ENCODE assay signal across 8 cellular contexts in the genomic region with DNA sequence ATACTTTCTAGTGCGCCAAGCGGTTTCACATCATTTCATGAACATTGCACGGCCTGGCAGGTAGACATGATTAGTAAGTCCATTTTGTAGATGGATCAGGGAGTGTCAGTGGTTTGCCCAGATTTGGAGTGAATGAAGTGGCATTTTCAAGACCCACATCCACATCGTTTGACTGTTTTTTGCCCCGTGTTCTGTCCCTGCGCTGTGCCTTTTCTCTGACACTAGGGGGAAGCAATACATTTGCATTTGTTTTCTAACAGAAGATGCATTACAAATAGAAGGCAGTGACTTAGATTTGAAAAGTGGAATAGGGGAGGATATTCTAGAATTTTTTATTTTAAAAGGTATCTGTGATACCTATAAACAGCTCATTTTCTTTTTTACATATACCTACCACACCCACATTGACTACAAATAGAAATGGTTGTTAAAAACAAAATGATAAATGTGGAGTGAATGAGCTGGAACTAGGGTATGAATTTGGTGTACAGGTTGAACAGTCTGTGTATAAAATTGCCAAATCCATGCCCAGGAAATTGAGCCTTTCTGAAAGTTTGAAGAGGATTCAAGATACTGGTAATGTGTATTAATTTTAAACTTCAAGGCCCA.
DNase-seq lines count a peak whose midpoint lies in the region; ATAC-seq and TF ChIP-seq lines count a peak whose summit lies in the region.

No MANE protein-coding gene starts in this region.

- DNase-seq in GDM1 (lab: John Stamatoyannopoulos, UW) (peak; percentile 7), HL-60 (ENCODE audit: low read depth in 1 of 2, low spot score in 1 of 2) (peak in 1 of 2 experiments; percentile 18), SKM-1 treated with dmso at 0.1 percent for 144 hours (lab: John Stamatoyannopoulos, UW; ENCODE audit: unreplicated experiment) (peak; percentile 6), iris pigment epithelial cell (ENCODE audit: low read depth) (peak; percentile 36), COLO668 (lab: John Stamatoyannopoulos, UW; ENCODE audit: unreplicated experiment) (no peak), aorta (no peak)

- H3K27me3 ChIP-seq in HL-60 (ENCODE audit: insufficient read depth, poor library complexity, severe bottlenecking) (no peaks in the 10 kb centered on the region), aorta (ENCODE audit: control insufficient read depth in 1 of 2, insufficient read depth in 2 of 2, low read length in 1 of 2) (no peaks in the 10 kb centered on the region)

- no peaks in the 10 kb centered on the region for H3K36me3 ChIP-seq in aorta (ENCODE audit: control insufficient read depth in 1 of 2, insufficient read depth in 2 of 2, low read length in 1 of 2)

- no peaks in the 10 kb centered on the region for H3K9me3 ChIP-seq in aorta (ENCODE audit: control insufficient read depth, low read length)

- ATAC-seq in GM21360 (IDR thresholded peaks at IDR 0.05; ENCODE audit: unreplicated experiment): no peak
- no peak for ATAC-seq in aorta (ENCODE audit: low FRiP score)

- TF ChIP-seq CTCF in 22Rv1 (IDR thresholded peaks at IDR 0.05): peak; percentile 76
- TF ChIP-seq CTCF in HL-60 (IDR thresholded peaks at IDR 0.05; ENCODE audit: insufficient read depth, low read length): peak; percentile 62

- H3K27ac ChIP-seq in 22Rv1 (no peak overlapping the region), HL-60 (replicated peaks) (no peak overlapping the region), aorta (ENCODE audit: low read depth in 1 of 2, low read length in 2 of 2) (no peak overlapping the region)

- WGBS in aorta, 2 donors: 54 to 64% methylated on average over 6 of the region's 6 CpGs

- intact Hi-C loops in aorta (cut with DNase I): no loop called here

- H3K4me3 ChIP-seq in HL-60 (replicated peaks; ENCODE audit: insufficient read depth, low read length): no peak overlapping the region
- no peak overlapping the region for H3K4me3 ChIP-seq in aorta (ENCODE audit: low read length in 2 of 2)

- no peaks in the 10 kb centered on the region for H3K4me1 ChIP-seq in aorta (ENCODE audit: control insufficient read depth in 1 of 2, insufficient read depth in 2 of 2, low read length in 2 of 2)

Comparison
In these comparisons a context has a peak if more than half of its experiments do, and no peak if none do; other contexts are left out.
1. DNase-seq: peak in GDM1 (single experiment), SKM-1 treated with dmso at 0.1 percent for 144 hours (single experiment) and iris pigment epithelial cell (single experiment); none in COLO668 (single experiment) and aorta (0 of 2).